8 cellular contexts compared by ENCODE assay signal in the genomic region with DNA sequence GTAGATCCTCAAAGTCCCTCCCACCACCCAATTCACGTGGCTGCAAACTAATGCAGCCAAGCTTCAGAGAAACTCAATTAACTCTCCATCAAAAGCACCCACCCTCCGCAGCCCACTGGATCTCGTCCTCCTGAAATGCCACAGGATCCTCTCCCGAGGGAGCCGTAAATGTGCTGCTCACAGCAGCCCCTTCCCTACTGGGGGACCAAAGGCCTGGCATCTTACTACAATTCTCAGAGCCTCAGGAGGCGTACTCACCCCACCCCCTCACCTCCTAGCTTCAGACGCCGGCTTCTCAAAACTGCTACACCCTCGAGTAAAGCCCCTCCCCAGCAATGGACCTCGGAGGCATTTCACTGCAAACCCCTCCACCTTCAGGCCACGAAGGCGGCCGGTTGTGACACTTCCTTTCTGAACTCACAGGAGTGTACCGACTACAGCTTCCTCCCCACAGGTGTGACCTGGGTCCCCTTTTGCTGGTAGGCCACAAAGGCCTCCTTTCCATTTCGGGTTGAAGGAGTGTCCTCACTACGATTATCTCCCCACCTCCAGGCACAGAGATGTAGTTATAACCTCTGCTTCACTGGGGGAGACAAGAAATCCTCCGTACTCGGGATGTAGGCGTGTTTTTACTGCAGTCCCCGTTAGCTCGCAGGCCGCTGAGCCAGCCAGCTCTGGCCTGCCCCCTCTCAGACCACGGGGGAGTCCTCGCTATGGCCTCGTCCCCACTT. TPM values are rescaled to one million over a fixed set of nuclear protein-coding genes. Genes with fewer than 3 reads are reported as not detected.
DNase-seq lines count a peak whose midpoint lies in the region; ATAC-seq and TF ChIP-seq lines count a peak whose summit lies in the region.

No MANE protein-coding gene starts in this region.

- no peaks in the 10 kb centered on the region for H3K27me3 Mint-ChIP-seq in activated naive CD8-positive, alpha-beta T cell treated with anti-CD3 and anti-CD28 coated beads, Interleukin-2, amount 10 ng/mL, durations not matched to agents 7 days and 5 days

- DNase-seq in DMS53 (lab: John Stamatoyannopoulos, UW) (peak; percentile 72), SKM-1 (lab: John Stamatoyannopoulos, UW; ENCODE audit: unreplicated experiment) (peak; percentile 16), left ventricle myocardium inferior (no peak), sciatic nerve (ENCODE audit: low spot score) (peak; percentile 63), epidermal melanocyte (ENCODE audit: insufficient read length, low spot score) (no peak)
- peak; percentile 70 for DNase-seq in activated naive CD8-positive, alpha-beta T cell treated with anti-CD3 and anti-CD28 coated beads, Interleukin-2, amount 10 ng/mL, durations not matched to agents 7 days and 5 days

- H3K27ac ChIP-seq in HUES64 (ENCODE audit: low read depth, low read length) (peak overlapping the region; percentile 97), left ventricle myocardium inferior (replicated peaks) (peak overlapping the region; percentile 97)

- POLR2A ChIA-PET in activated naive CD8-positive, alpha-beta T cell treated with anti-CD3 and anti-CD28 coated beads, Interleukin-2, amount 10 ng/mL, durations not matched to agents 7 days and 5 days (lab: Charles Lee) = interaction anchor here (0.5 to 4.8 kb wide), 15 partner anchors 12 to 941 kb away, joined by 3 to 68 read pairs (median 6); partner anchors contain the start of genes CEP250, NFS1, RBM39 and ROMO1

- H3K36me3 ChIP-seq in HUES64 (ENCODE audit: insufficient read depth, low read length) (peaks cover 8% of the 10 kb centered on the region), left ventricle myocardium inferior (peaks cover 8% of the 10 kb centered on the region)

- WGBS in HUES64 = under 1% methylated on average over 25 of the region's 25 CpGs

- H3K4me1 Mint-ChIP-seq in activated naive CD8-positive, alpha-beta T cell treated with anti-CD3 and anti-CD28 coated beads, Interleukin-2, amount 10 ng/mL, durations not matched to agents 7 days and 5 days = peaks cover 38% of the 10 kb centered on the region

- no peak for TF ChIP-seq CTCF in left ventricle myocardium inferior (IDR thresholded peaks at IDR 0.05; ENCODE audit: borderline replicate concordance)

- no peaks in the 10 kb centered on the region for H3K9me3 Mint-ChIP-seq in activated naive CD8-positive, alpha-beta T cell treated with anti-CD3 and anti-CD28 coated beads, Interleukin-2, amount 10 ng/mL, durations not matched to agents 7 days and 5 days

- H3K4me3 ChIP-seq in HUES64 (ENCODE audit: low read length) (peak overlapping the region; percentile 83), left ventricle myocardium inferior (peak overlapping the region; percentile 86)

- peak overlapping the region; percentile 99 for H3K9ac ChIP-seq in HUES64 (ENCODE audit: low read depth, low read length)

- H3K36me3 Mint-ChIP-seq in activated naive CD8-positive, alpha-beta T cell treated with anti-CD3 and anti-CD28 coated beads, Interleukin-2, amount 10 ng/mL, durations not matched to agents 7 days and 5 days = peaks cover 28% of the 10 kb centered on the region

- peaks cover 30% of the 10 kb centered on the region for H3K4me1 ChIP-seq in HUES64 (ENCODE audit: insufficient read depth, low read length)
- H3K4me1 ChIP-seq in left ventricle myocardium inferior = peaks cover 61% of the 10 kb centered on the region

- ATAC-seq in GM21423 (IDR thresholded peaks at IDR 0.05; ENCODE audit: unreplicated experiment) (peak; percentile 40), sciatic nerve (peak; percentile 60)
- ATAC-seq in activated naive CD8-positive, alpha-beta T cell treated with anti-CD3 and anti-CD28 coated beads, Interleukin-2, amount 10 ng/mL, durations not matched to agents 7 days and 5 days (ENCODE audit: low read depth) = peak; percentile 63

- H3K27ac Mint-ChIP-seq in activated naive CD8-positive, alpha-beta T cell treated with anti-CD3 and anti-CD28 coated beads, Interleukin-2, amount 10 ng/mL, durations not matched to agents 7 days and 5 days = peak overlapping the region; percentile 99

- H3K9me3 ChIP-seq in HUES64 (ENCODE audit: insufficient read depth, low read depth, low read length) (no peaks in the 10 kb centered on the region), left ventricle myocardium inferior (replicated peaks) (no peaks in the 10 kb centered on the region)

- peak overlapping the region; percentile 79 for H3K4me3 Mint-ChIP-seq in activated naive CD8-positive, alpha-beta T cell treated with anti-CD3 and anti-CD28 coated beads, Interleukin-2, amount 10 ng/mL, durations not matched to agents 7 days and 5 days

- H3K27me3 ChIP-seq in HUES64 (ENCODE audit: insufficient read depth, low read length) (no peaks in the 10 kb centered on the region), left ventricle myocardium inferior (ENCODE audit: low read depth) (no peaks in the 10 kb centered on the region)

- intact Hi-C loops in left ventricle myocardium inferior (cut with micrococcal nuclease) = no loop called here
- intact Hi-C loops in sciatic nerve (cut with DNase I) = no loop called here

RNA-seq across cellular contexts. Expression of gene CPNE1, which starts 0.7 kb away (rescaled TPM):
- 186 TPM for polyA plus RNA-seq in HUES64 (2013, experiment 1 of 2)
- 211 TPM for polyA plus RNA-seq in HUES64 (2013, experiment 2 of 2)
- total RNA-seq in activated naive CD8-positive, alpha-beta T cell treated with anti-CD3 and anti-CD28 coated beads, Interleukin-2, amount 10 ng/mL, durations not matched to agents 7 days and 5 days = 100 to 1,000 TPM; 296 to 327 TPM
- total RNA-seq in left ventricle myocardium inferior (47.3 TPM), sciatic nerve (167 TPM)

RNA-seq across cellular contexts. Expression of gene RBM12, which starts 0.7 kb away (rescaled TPM):
- polyA plus RNA-seq in HUES64 (2013, experiment 1 of 2) = 84.8 TPM
- 106 TPM for polyA plus RNA-seq in HUES64 (2013, experiment 2 of 2)
- total RNA-seq in activated naive CD8-positive, alpha-beta T cell treated with anti-CD3 and anti-CD28 coated beads, Interleukin-2, amount 10 ng/mL, durations not matched to agents 7 days and 5 days = 100 to 1,000 TPM; 116 to 120 TPM
- total RNA-seq in left ventricle myocardium inferior (46.2 TPM), sciatic nerve (77.7 TPM)

RNA-seq across cellular contexts. Expression of gene NFS1, which starts 35.2 kb away (rescaled TPM):
- 20.2 TPM for polyA plus RNA-seq in HUES64 (2013, experiment 1 of 2)
- 22.0 TPM for polyA plus RNA-seq in HUES64 (2013, experiment 2 of 2)
- total RNA-seq in activated naive CD8-positive, alpha-beta T cell treated with anti-CD3 and anti-CD28 coated beads, Interleukin-2, amount 10 ng/mL, durations not matched to agents 7 days and 5 days = 10 to 100 TPM; 33.1 to 33.8 TPM
- total RNA-seq in left ventricle myocardium inferior = 60.8 TPM
- total RNA-seq in sciatic nerve = 26.7 TPM

RNA-seq across cellular contexts. Expression of gene ROMO1, which starts 35.2 kb away (rescaled TPM):
- 198 TPM for polyA plus RNA-seq in HUES64 (2013, experiment 1 of 2)
- 183 TPM for polyA plus RNA-seq in HUES64 (2013, experiment 2 of 2)
- total RNA-seq in activated naive CD8-positive, alpha-beta T cell treated with anti-CD3 and anti-CD28 coated beads, Interleukin-2, amount 10 ng/mL, durations not matched to agents 7 days and 5 days = 100 to 1,000 TPM in 1 of 2 experiments, 10 to 100 TPM in 1; 96.9 to 112 TPM
- total RNA-seq in left ventricle myocardium inferior (210 TPM), sciatic nerve (63.8 TPM)

RNA-seq across cellular contexts. Expression of gene SPAG4, which starts 48.3 kb away (rescaled TPM):
- 2.0 TPM for polyA plus RNA-seq in HUES64 (2013, experiment 1 of 2)
- polyA plus RNA-seq in HUES64 (2013, experiment 2 of 2) = 4.2 TPM
- total RNA-seq in activated naive CD8-positive, alpha-beta T cell treated with anti-CD3 and anti-CD28 coated beads, Interleukin-2, amount 10 ng/mL, durations not matched to agents 7 days and 5 days = 1 to 10 TPM; 3.8 to 5.7 TPM
- total RNA-seq in left ventricle myocardium inferior = 2.3 TPM
- total RNA-seq in sciatic nerve = 4.5 TPM

Comparison
In these comparisons a context has a peak if more than half of its experiments do, and no peak if none do; other contexts are left out.
1. DNase-seq: peak in DMS53 (single experiment), SKM-1 (single experiment), activated naive CD8-positive, alpha-beta T cell treated with anti-CD3 and anti-CD28 coated beads, Interleukin-2, amount 10 ng/mL, durations not matched to agents 7 days and 5 days (single experiment) and sciatic nerve (single experiment); none in left ventricle myocardium inferior (single experiment) and epidermal melanocyte (single experiment).
2. Peak in every context shown above with its lines, with median percentiles within 50 percentile points of each other: ATAC-seq.